14 cellular contexts compared by ENCODE assay signal in genomic region chr11:17703951-17704350, GRCh38. TPM values are rescaled to one million over a fixed set of nuclear protein-coding genes. Genes with fewer than 3 reads are reported as not detected.
DNase-seq lines count a peak whose midpoint lies in the region; ATAC-seq and TF ChIP-seq lines count a peak whose summit lies in the region.
"Had no signal": no experiment of that assay in that cellular context is flagged by ENCODE, and none has a peak within 500 bp of the region (broad histone marks: within the 10 kb centered on the region; RNA-seq: fewer than 3 reads in every experiment).

No MANE protein-coding gene starts in this region.

- no peak overlapping the region for H3K4me3 ChIP-seq in osteoblast (ENCODE audit: insufficient read depth, low read length)
- H3K4me3 ChIP-seq: SK-N-MC had no signal

- no peaks in the 10 kb centered on the region for H3K79me2 ChIP-seq in osteoblast (ENCODE audit: insufficient read depth, low read length)

- peak; percentile 42 for ATAC-seq in activated CD8-positive, alpha-beta T cell treated with anti-CD3 and anti-CD28 coated beads for 36 hours
- ATAC-seq in activated CD8-positive, alpha-beta T cell treated with anti-CD3 and anti-CD28 coated beads, Interleukin-2, amount 10 ng/mL, durations not matched to agents 7 days and 5 days = no peak
- ATAC-seq in HG03354 (IDR thresholded peaks at IDR 0.05; ENCODE audit: poor library complexity, severe bottlenecking, unreplicated experiment) = peak; percentile 65
- ATAC-seq in SK-N-SH treated with all-trans-retinoic acid at 6 μM for 48 hours = peak; percentile 66; the same call in 2 of the 3 replicates
- ATAC-seq in GM19324 (IDR thresholded peaks at IDR 0.05; ENCODE audit: low FRiP score, unreplicated experiment) = no peak
- ATAC-seq: stimulated activated memory B cell treated with anti-CD40 and anti-IgM and Interleukin-4, amounts not matched to agents 10 μg/mL and 1 μg/mL and 100 μg/mL, for 72 hours had no signal

- no peaks in the 10 kb centered on the region for H3K36me3 ChIP-seq in osteoblast (ENCODE audit: insufficient read depth, low read length)

- H3K36me3 Mint-ChIP-seq in activated CD8-positive, alpha-beta T cell treated with anti-CD3 and anti-CD28 coated beads for 36 hours (ENCODE audit: low read depth) = no peaks in the 10 kb centered on the region
- no peaks in the 10 kb centered on the region for H3K36me3 Mint-ChIP-seq in activated CD8-positive, alpha-beta T cell treated with anti-CD3 and anti-CD28 coated beads, Interleukin-2, amount 10 ng/mL, durations not matched to agents 7 days and 5 days (ENCODE audit: low read depth)
- H3K36me3 Mint-ChIP-seq: stimulated activated memory B cell treated with anti-CD40 and anti-IgM and Interleukin-4, amounts not matched to agents 10 μg/mL and 1 μg/mL and 100 μg/mL, for 72 hours had no signal

- H2AFZ ChIP-seq in osteoblast (ENCODE audit: low read length) = no peak overlapping the region

- no peak for DNase-seq in activated CD8-positive, alpha-beta T cell treated with anti-CD3 and anti-CD28 coated beads for 36 hours
- no peak for DNase-seq in activated CD8-positive, alpha-beta T cell treated with anti-CD3 and anti-CD28 coated beads, Interleukin-2, amount 10 ng/mL, durations not matched to agents 7 days and 5 days
- DNase-seq in osteoblast (ENCODE audit: insufficient read length, low spot score, missing footprints) = peak; percentile 87
- DNase-seq in effector CD4-positive, alpha-beta T cell = no peak
- no peak for DNase-seq in DMS79 (lab: John Stamatoyannopoulos, UW)
- DNase-seq: amygdala, NCI-H2029 treated with DMSO at 0.1 percent for 48 hours had no signal

- no peak overlapping the region for H3K27ac ChIP-seq in osteoblast (ENCODE audit: low read depth, low read length)
- H3K27ac ChIP-seq: SK-N-MC had no signal

- POLR2A ChIA-PET in activated CD8-positive, alpha-beta T cell treated with anti-CD3 and anti-CD28 coated beads for 36 hours (lab: Charles Lee) = no interaction called here
- POLR2A ChIA-PET in activated CD8-positive, alpha-beta T cell treated with anti-CD3 and anti-CD28 coated beads, Interleukin-2, amount 10 ng/mL, durations not matched to agents 7 days and 5 days (lab: Charles Lee) = no interaction called here

- no peaks in the 10 kb centered on the region for H3K27me3 ChIP-seq in osteoblast (ENCODE audit: insufficient read depth, low read length)

- H3K27me3 Mint-ChIP-seq in activated CD8-positive, alpha-beta T cell treated with anti-CD3 and anti-CD28 coated beads for 36 hours = peaks cover 8% of the 10 kb centered on the region
- peaks cover 5% of the 10 kb centered on the region for H3K27me3 Mint-ChIP-seq in activated CD8-positive, alpha-beta T cell treated with anti-CD3 and anti-CD28 coated beads, Interleukin-2, amount 10 ng/mL, durations not matched to agents 7 days and 5 days (ENCODE audit: low read depth)

- H3K4me1 Mint-ChIP-seq in activated CD8-positive, alpha-beta T cell treated with anti-CD3 and anti-CD28 coated beads for 36 hours (ENCODE audit: low read depth) = no peaks in the 10 kb centered on the region
- no peaks in the 10 kb centered on the region for H3K4me1 Mint-ChIP-seq in activated CD8-positive, alpha-beta T cell treated with anti-CD3 and anti-CD28 coated beads, Interleukin-2, amount 10 ng/mL, durations not matched to agents 7 days and 5 days (ENCODE audit: low read depth)
- H3K4me1 Mint-ChIP-seq: stimulated activated memory B cell treated with anti-CD40 and anti-IgM and Interleukin-4, amounts not matched to agents 10 μg/mL and 1 μg/mL and 100 μg/mL, for 72 hours had no signal

- intact Hi-C loops in activated CD8-positive, alpha-beta T cell treated with anti-CD3 and anti-CD28 coated beads for 36 hours (cut with micrococcal nuclease) = no loop called here

- H3K4me1 ChIP-seq in osteoblast (ENCODE audit: insufficient read depth, low read length) = no peaks in the 10 kb centered on the region

- no peak overlapping the region for H3K4me3 Mint-ChIP-seq in activated CD8-positive, alpha-beta T cell treated with anti-CD3 and anti-CD28 coated beads for 36 hours
- H3K4me3 Mint-ChIP-seq in activated CD8-positive, alpha-beta T cell treated with anti-CD3 and anti-CD28 coated beads, Interleukin-2, amount 10 ng/mL, durations not matched to agents 7 days and 5 days = no peak overlapping the region
- H3K4me3 Mint-ChIP-seq: stimulated activated memory B cell treated with anti-CD40 and anti-IgM and Interleukin-4, amounts not matched to agents 10 μg/mL and 1 μg/mL and 100 μg/mL, for 72 hours had no signal

- H3K4me2 ChIP-seq in osteoblast (ENCODE audit: insufficient read depth, low read length) = no peak overlapping the region

- CTCF ChIA-PET in activated CD8-positive, alpha-beta T cell treated with anti-CD3 and anti-CD28 coated beads for 36 hours (lab: Charles Lee) = interaction anchor here (2.9 kb wide), 1 partner anchor 27 kb away, joined by 9 read pairs; no protein-coding TSS in a partner anchor
- CTCF ChIA-PET in activated CD8-positive, alpha-beta T cell treated with anti-CD3 and anti-CD28 coated beads, Interleukin-2, amount 10 ng/mL, durations not matched to agents 7 days and 5 days (lab: Charles Lee) = no interaction called here

- no peaks in the 10 kb centered on the region for H3K9me3 Mint-ChIP-seq in activated CD8-positive, alpha-beta T cell treated with anti-CD3 and anti-CD28 coated beads for 36 hours
- no peaks in the 10 kb centered on the region for H3K9me3 Mint-ChIP-seq in activated CD8-positive, alpha-beta T cell treated with anti-CD3 and anti-CD28 coated beads, Interleukin-2, amount 10 ng/mL, durations not matched to agents 7 days and 5 days (ENCODE audit: insufficient read depth)

- no peaks in the 10 kb centered on the region for H4K20me1 ChIP-seq in osteoblast (ENCODE audit: insufficient read depth, low read length)

- H3K9me3 ChIP-seq in osteoblast (ENCODE audit: low read depth, low read length) = no peaks in the 10 kb centered on the region

- H3K27ac Mint-ChIP-seq in activated CD8-positive, alpha-beta T cell treated with anti-CD3 and anti-CD28 coated beads for 36 hours = no peak overlapping the region
- H3K27ac Mint-ChIP-seq in activated CD8-positive, alpha-beta T cell treated with anti-CD3 and anti-CD28 coated beads, Interleukin-2, amount 10 ng/mL, durations not matched to agents 7 days and 5 days = no peak overlapping the region
- H3K27ac Mint-ChIP-seq: stimulated activated memory B cell treated with anti-CD40 and anti-IgM and Interleukin-4, amounts not matched to agents 10 μg/mL and 1 μg/mL and 100 μg/mL, for 72 hours had no signal

- no peak for TF ChIP-seq CTCF in activated CD8-positive, alpha-beta T cell treated with anti-CD3 and anti-CD28 coated beads for 36 hours (IDR thresholded peaks at IDR 0.05)
- TF ChIP-seq CTCF in osteoblast (IDR thresholded peaks at IDR 0.05; ENCODE audit: extremely low read depth, low read depth, low read length) = no peak

TF ChIP-seq in SK-N-SH treated with all-trans-retinoic acid at 6 μM for 48 hours, 23 proteins besides CTCF, POLR2A, EP300 and RAD21 (continues in another document):
- TF ChIP-seq TOX (CRISPR knock-in tag; IDR thresholded peaks at IDR 0.05; ENCODE audit: borderline replicate concordance) (no peak), ISL1 (CRISPR knock-in tag; IDR thresholded peaks at IDR 0.05) (no peak), ZFP3 (CRISPR knock-in tag; IDR thresholded peaks at IDR 0.05) (no peak), TSHZ2 (CRISPR knock-in tag; IDR thresholded peaks at IDR 0.05) (no peak), ARNTL (CRISPR knock-in tag; IDR thresholded peaks at IDR 0.05; ENCODE audit: borderline replicate concordance, low read depth) (no peak), TCF4 (CRISPR knock-in tag; IDR thresholded peaks at IDR 0.05; ENCODE audit: borderline replicate concordance) (no peak), SNAI2 (CRISPR knock-in tag; IDR thresholded peaks at IDR 0.05) (no peak), ZNF70 (CRISPR knock-in tag; IDR thresholded peaks at IDR 0.05) (no peak), ZFP30 (CRISPR knock-in tag; IDR thresholded peaks at IDR 0.05) (no peak), ZNF8 (CRISPR knock-in tag; IDR thresholded peaks at IDR 0.05) (no peak)

RNA-seq across cellular contexts. Expression of gene MYOD1, which starts 15.4 kb away (rescaled TPM):
- not detected for total RNA-seq in activated CD8-positive, alpha-beta T cell treated with anti-CD3 and anti-CD28 coated beads for 36 hours
- total RNA-seq in activated CD8-positive, alpha-beta T cell treated with anti-CD3 and anti-CD28 coated beads, Interleukin-2, amount 10 ng/mL, durations not matched to agents 7 days and 5 days = not detected
- total RNA-seq in osteoblast = not detected in 2 replicates
- total RNA-seq: activated CD8-positive, alpha-beta memory T cell treated with anti-CD3 and anti-CD28 coated beads for 36 hours; epithelial cell of proximal tubule had no signal

RNA-seq across cellular contexts. Expression of gene KCNC1, which starts 30.6 kb away (rescaled TPM):
- total RNA-seq in activated CD8-positive, alpha-beta T cell treated with anti-CD3 and anti-CD28 coated beads for 36 hours = not detected
- total RNA-seq in activated CD8-positive, alpha-beta T cell treated with anti-CD3 and anti-CD28 coated beads, Interleukin-2, amount 10 ng/mL, durations not matched to agents 7 days and 5 days = not detected
- under 0.01 TPM in 1 of 2 replicates, not detected in the other for total RNA-seq in osteoblast
- total RNA-seq: activated CD8-positive, alpha-beta memory T cell treated with anti-CD3 and anti-CD28 coated beads for 36 hours; epithelial cell of proximal tubule had no signal

Comparison
In these comparisons a context has a peak if more than half of its experiments do, and no peak if none do; other contexts are left out.
1. ATAC-seq: peak in activated CD8-positive, alpha-beta T cell treated with anti-CD3 and anti-CD28 coated beads for 36 hours (single experiment), HG03354 (single experiment) and SK-N-SH treated with all-trans-retinoic acid at 6 μM for 48 hours (single experiment); none in activated CD8-positive, alpha-beta T cell treated with anti-CD3 and anti-CD28 coated beads, Interleukin-2, amount 10 ng/mL, durations not matched to agents 7 days and 5 days (single experiment) and GM19324 (single experiment).